7 cellular contexts compared by ENCODE assay signal in the genomic region with DNA sequence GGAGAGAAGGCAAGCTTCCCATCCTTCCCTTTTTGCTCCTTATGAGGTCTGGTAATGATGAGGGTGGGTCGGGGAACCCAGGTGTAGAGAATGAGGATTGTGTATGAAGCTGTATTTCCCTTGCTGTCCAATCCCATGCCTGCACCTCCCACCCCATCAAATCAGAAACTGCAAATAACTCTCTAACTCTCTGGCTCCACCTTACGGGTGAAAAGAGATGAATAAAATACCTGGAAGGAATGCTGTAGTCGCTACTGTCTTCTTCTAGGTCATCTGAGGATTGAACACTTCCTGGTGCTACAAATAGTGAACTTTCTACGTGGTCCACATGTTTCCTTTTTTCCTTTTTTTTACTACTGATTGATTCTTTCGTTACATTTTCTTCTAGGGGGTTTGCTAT. TPM values are rescaled to one million over a fixed set of nuclear protein-coding genes. Genes with fewer than 3 reads are reported as not detected.
DNase-seq lines count a peak whose midpoint lies in the region; ATAC-seq and TF ChIP-seq lines count a peak whose summit lies in the region.

No MANE protein-coding gene starts in this region.

- no peak overlapping the region for H3K27ac ChIP-seq in body of pancreas
- no peak overlapping the region for H3K27ac ChIP-seq in parathyroid adenoma

- H3K27me3 ChIP-seq in body of pancreas (no peaks in the 10 kb centered on the region), parathyroid adenoma (ENCODE audit: control insufficient read depth, insufficient read depth, low read length) (no peaks in the 10 kb centered on the region)

- H3K79me2 ChIP-seq in parathyroid adenoma: no peaks in the 10 kb centered on the region

- TF ChIP-seq CTCF in GM13977 (IDR thresholded peaks at IDR 0.05; ENCODE audit: extremely low read depth, insufficient read depth, missing control alignments): peak; percentile 45
- TF ChIP-seq CTCF in body of pancreas (IDR thresholded peaks at IDR 0.05): peak in 4 of 7 experiments; percentile 24 to 31 (median 28)
- TF ChIP-seq CTCF in parathyroid adenoma (IDR thresholded peaks at IDR 0.05): peak; percentile 33

- no peak for TF ChIP-seq POLR2A in body of pancreas (IDR thresholded peaks at IDR 0.05)

- no peak overlapping the region for H3K4me2 ChIP-seq in parathyroid adenoma (ENCODE audit: low read length)

- DNase-seq in GM13977 (ENCODE audit: low spot score) (peak; percentile 68), HuH-7 (ENCODE audit: low spot score) (peak; percentile 30), body of pancreas (no peak), DMS153 treated with DMSO at 0.1 percent for 48 hours (lab: John Stamatoyannopoulos, UW; ENCODE audit: unreplicated experiment) (no peak)
- no peak for DNase-seq in activated CD8-positive, alpha-beta memory T cell treated with anti-CD3 and anti-CD28 coated beads, Interleukin-2, amount 50 U/mL, for 4 hours

- 49 to 53% methylated on average over 5 of the region's 5 CpGs for WGBS in body of pancreas, 2 donors

- H3K9me3 ChIP-seq in body of pancreas (no peaks in the 10 kb centered on the region), parathyroid adenoma (ENCODE audit: control insufficient read depth, low read length) (no peaks in the 10 kb centered on the region)

- no peak for ATAC-seq in body of pancreas
- no peak for ATAC-seq in HG02884 (IDR thresholded peaks at IDR 0.05; ENCODE audit: unreplicated experiment)

- H3K36me3 ChIP-seq in body of pancreas (replicated peaks in 1 of 2; ENCODE audit: insufficient read depth in 1 of 2, low read depth in 2 of 2) (peaks cover 0 to 2% of the 10 kb centered on the region in 2 donors), parathyroid adenoma (ENCODE audit: control insufficient read depth, insufficient read depth, low read length) (no peaks in the 10 kb centered on the region)

- intact Hi-C loops in body of pancreas (cut with DNase I): no loop called here

- no peak overlapping the region for H2AFZ ChIP-seq in parathyroid adenoma

- H3K4me1 ChIP-seq in body of pancreas (peaks cover 9% of the 10 kb centered on the region), parathyroid adenoma (no peaks in the 10 kb centered on the region)

- no peak overlapping the region for H3K9ac ChIP-seq in parathyroid adenoma

- H3K4me3 ChIP-seq in body of pancreas: no peak overlapping the region
- no peak overlapping the region for H3K4me3 ChIP-seq in parathyroid adenoma (ENCODE audit: low read depth, low read length)

- in situ Hi-C loops in GM13977 (cut with MboI; ENCODE audit: low pct_unique_long_range_greater_than_20kb, low sequenced_read_pairs, unreplicated experiment): no loop called here

RNA-seq across cellular contexts. Expression of gene DICER1, which starts 38.9 kb away (rescaled TPM):
- total RNA-seq in body of pancreas: 10 to 100 TPM; 47.7 to 85.0 TPM

Comparison
In these comparisons a context has a peak if more than half of its experiments do, and no peak if none do; other contexts are left out.
1. DNase-seq: peak in GM13977 (single experiment) and HuH-7 (single experiment); none in body of pancreas (0 of 4), DMS153 treated with DMSO at 0.1 percent for 48 hours (single experiment) and activated CD8-positive, alpha-beta memory T cell treated with anti-CD3 and anti-CD28 coated beads, Interleukin-2, amount 50 U/mL, for 4 hours (single experiment).
2. Peak in every context shown above with its lines, with median percentiles within 50 percentile points of each other: CTCF ChIP-seq.